1 cellular context compared by ENCODE assay signal in genomic region chr11:102317099-102317767, GRCh38.
TF ChIP-seq lines count a peak whose summit lies in the region.

BIRC3 (plus strand) TSS chr11:102317484; CDS start chr11:102324510, 7,026 bp downstream.

TF ChIP-seq in HepG2, 621 proteins besides CTCF, POLR2A, EP300 and RAD21 (continued from another document):
- TF ChIP-seq ZNF276 (CRISPR knock-in tag; IDR thresholded peaks at IDR 0.05; ENCODE audit: low read depth) (peak; percentile 54; the same call in 1 of the 2 replicates), ZNF724P (CRISPR knock-in tag; IDR thresholded peaks at IDR 0.05; ENCODE audit: borderline replicate concordance) (peak; percentile 57; the same call in 1 of the 2 replicates), ZNF263 (CRISPR knock-in tag; IDR thresholded peaks at IDR 0.05) (peak; percentile 56; the same call in 1 of the 2 replicates), REPIN1 (CRISPR knock-in tag; IDR thresholded peaks at IDR 0.05; ENCODE audit: borderline replicate concordance, low read depth) (peak; percentile 88), HINFP (CRISPR knock-in tag; IDR thresholded peaks at IDR 0.05; ENCODE audit: low read depth) (peak; percentile 55; the same call in 1 of the 2 replicates), STAT5B (CRISPR knock-in tag; IDR thresholded peaks at IDR 0.05) (no peak), NFE2L1 (CRISPR knock-in tag; IDR thresholded peaks at IDR 0.05; ENCODE audit: borderline replicate concordance) (peak; percentile 23; the same call in 1 of the 2 replicates), RFX1 (IDR thresholded peaks at IDR 0.05) (no peak), CHD2 (IDR thresholded peaks at IDR 0.05; ENCODE audit: low read depth, low read length) (no peak), ZNF572 (CRISPR knock-in tag; IDR thresholded peaks at IDR 0.05) (0 out of 2 replicates have a peak, but pooled peaks have one; percentile 25), ZNF331 (CRISPR knock-in tag; IDR thresholded peaks at IDR 0.05) (no peak), ZMYM3 (CRISPR knock-in tag; IDR thresholded peaks at IDR 0.05) (peak; percentile 71; the same call in 1 of the 2 replicates), ZNF556 (CRISPR knock-in tag; IDR thresholded peaks at IDR 0.05; ENCODE audit: borderline replicate concordance) (peak; percentile 85; the same call in 1 of the 2 replicates), ZNF18 (CRISPR knock-in tag; IDR thresholded peaks at IDR 0.05; ENCODE audit: insufficient replicate concordance) (peak; percentile 35), USF2 (IDR thresholded peaks at IDR 0.05; ENCODE audit: low read depth, low read length) (no peak), USF2 (CRISPR knock-in tag; IDR thresholded peaks at IDR 0.05; ENCODE audit: borderline replicate concordance) (no peak), NR0B2 (CRISPR knock-in tag; IDR thresholded peaks at IDR 0.05) (no peak)
